9 cellular contexts compared by ENCODE assay signal in genomic region chr9:121599872-121600585, GRCh38. TPM values are rescaled to one million over a fixed set of nuclear protein-coding genes. Genes with fewer than 3 reads are reported as not detected.
DNase-seq lines count a peak whose midpoint lies in the region; ATAC-seq, FAIRE-seq and TF ChIP-seq lines count a peak whose summit lies in the region.
"Had no signal": no experiment of that assay in that cellular context is flagged by ENCODE, and none has a peak within 500 bp of the region (broad histone marks: within the 10 kb centered on the region; RNA-seq: fewer than 3 reads in every experiment).

No MANE protein-coding gene starts in this region.

- WGBS in A549 (ENCODE audit: missing lambda C conversion rate) = 14% methylated on average over 24 of the region's 25 CpGs
- 11% methylated on average over 17 of the region's 25 CpGs for WGBS in esophagus muscularis mucosa

- TF ChIP-seq CTCF in A549 (IDR thresholded peaks at IDR 0.05) (0 out of 3 replicates have a peak, but pooled peaks have one; percentile 6), esophagus muscularis mucosa (IDR thresholded peaks at IDR 0.05) (no peak), neural cell (IDR thresholded peaks at IDR 0.05; ENCODE audit: poor library complexity, severe bottlenecking) (no peak)

- H3K4me1 ChIP-seq in A549 (peaks cover 5% of the 10 kb centered on the region; the same call in 1 of the 3 replicates), esophagus muscularis mucosa (peaks cover 45 to 75% (median 67%) of the 10 kb centered on the region in 4 donors)

- no peak overlapping the region for H2AFZ ChIP-seq in neural cell (ENCODE audit: low read depth, low read length)

- H3K9me3 ChIP-seq in A549 (no peaks in the 10 kb centered on the region), MG63 (peaks cover 4% of the 10 kb centered on the region), esophagus muscularis mucosa (no peaks in the 10 kb centered on the region), neural cell (ENCODE audit: low read length) (peaks cover 11% of the 10 kb centered on the region)
- H3K9me3 ChIP-seq: mucosa of descending colon had no signal

- peaks cover 7% of the 10 kb centered on the region for H3K27me3 ChIP-seq in MG63
- H3K27me3 ChIP-seq in esophagus muscularis mucosa = no peaks in the 10 kb centered on the region
- peaks cover 36% of the 10 kb centered on the region for H3K27me3 ChIP-seq in neural cell (ENCODE audit: insufficient read depth, low read depth, low read length)

- H3F3A ChIP-seq in neural cell (ENCODE audit: insufficient read depth, low read length, poor library complexity, severe bottlenecking) = no peaks in the 10 kb centered on the region

- FAIRE-seq in A549 (lab: Jason Lieb, UNC) = no peak

- H3K79me2 ChIP-seq in neural cell (replicated peaks; ENCODE audit: insufficient read depth, low read length) = no peaks in the 10 kb centered on the region

- POLR2A ChIA-PET in A549 (lab: Yijun Ruan, JAX) = interaction anchor here (1.3 kb wide), 1 partner anchor 9 kb away, joined by 4 read pairs; no protein-coding TSS in a partner anchor

- peaks cover 0 to 3% of the 10 kb centered on the region in 2 donors for H3K9me3 Mint-ChIP-seq in effector memory CD8-positive, alpha-beta T cell

- CTCF ChIA-PET in A549 (lab: Yijun Ruan, JAX) = interaction anchor here (1.2 to 2.4 kb wide), 6 partner anchors 8 to 264 kb away, joined by 3 to 6 read pairs (median 4); no protein-coding TSS in a partner anchor

- intact Hi-C loops in esophagus muscularis mucosa (cut with DNase I) = loop anchor here (5.0 kb wide), 1 partner anchor 48 kb away; no protein-coding TSS in a partner anchor

- no peak overlapping the region for H3K27ac Mint-ChIP-seq in effector memory CD8-positive, alpha-beta T cell

- TF ChIP-seq POLR2A in A549 (IDR thresholded peaks at IDR 0.05; ENCODE audit: low read length) (no peak), esophagus muscularis mucosa (IDR thresholded peaks at IDR 0.05; ENCODE audit: low read depth) (no peak)

- TF ChIP-seq EP300 in A549 (IDR thresholded peaks at IDR 0.05) (no peak), esophagus muscularis mucosa (IDR thresholded peaks at IDR 0.05) (no peak), neural cell (conservative IDR thresholded peaks at IDR 0.05; ENCODE audit: poor library complexity, severe bottlenecking) (no peak)

- peak overlapping the region; percentile 38 for H3K9ac ChIP-seq in neural cell (ENCODE audit: low read length)

- H3K27ac ChIP-seq in A549 = peak overlapping the region; percentile 60 to 90
- H3K27ac ChIP-seq in esophagus muscularis mucosa (replicated peaks in 1 of 4) = peak overlapping the region; percentile 85 to 99 (median 92)
- no peak overlapping the region for H3K27ac ChIP-seq in neural cell (ENCODE audit: low read length)

- no peak overlapping the region for H3K4me3 Mint-ChIP-seq in effector memory CD8-positive, alpha-beta T cell

- H3K9me2 ChIP-seq in neural cell (ENCODE audit: insufficient read depth, low read length) = no peaks in the 10 kb centered on the region

- H3K4me1 Mint-ChIP-seq in effector memory CD8-positive, alpha-beta T cell (ENCODE audit: low read depth in 2 of 2) = peaks cover 0 to 6% of the 10 kb centered on the region in 2 donors

- no peaks in the 10 kb centered on the region for H4K20me1 ChIP-seq in neural cell (ENCODE audit: insufficient read depth)

- H3K4me2 ChIP-seq in A549 (peak overlapping the region; percentile 96), neural cell (ENCODE audit: low read length) (peak overlapping the region; percentile 14)

- ATAC-seq in A549 (peak; percentile 40 to 62; a peak in 5 of 6 replicates), HG03342 (IDR thresholded peaks at IDR 0.05; ENCODE audit: unreplicated experiment) (no peak), GM19452 (IDR thresholded peaks at IDR 0.05; ENCODE audit: unreplicated experiment) (no peak)
- ATAC-seq in effector memory CD8-positive, alpha-beta T cell (replicated peaks) = no peak

- DNase-seq in A549 (ENCODE audit: low read depth in 1 of 2, low spot score in 1 of 2) (peak in 1 of 2 experiments; percentile 48), MG63 (no peak), esophagus muscularis mucosa (ENCODE audit: extremely low spot score) (no peak), SIG-M5 (lab: John Stamatoyannopoulos, UW) (no peak)
- no peak for DNase-seq in effector memory CD8-positive, alpha-beta T cell

- TF ChIP-seq RAD21 in A549 (conservative IDR thresholded peaks at IDR 0.05 in 1 of 2, IDR thresholded peaks at IDR 0.05 in 1 of 2) (no peak), neural cell (conservative IDR thresholded peaks at IDR 0.05) (no peak)

- peaks cover 53 to 80% of the 10 kb centered on the region in 2 donors for H3K27me3 Mint-ChIP-seq in effector memory CD8-positive, alpha-beta T cell

- H3K36me3 Mint-ChIP-seq in effector memory CD8-positive, alpha-beta T cell (ENCODE audit: insufficient read depth) = no peaks in the 10 kb centered on the region

- peak overlapping the region; percentile 61 for H3K4me3 ChIP-seq in A549
- peak overlapping the region; percentile 48 for H3K4me3 ChIP-seq in MG63
- H3K4me3 ChIP-seq in esophagus muscularis mucosa = peak overlapping the region; percentile 61 to 82 (median 70)
- H3K4me3 ChIP-seq in neural cell (ENCODE audit: low read length) = peak overlapping the region; percentile 68
- H3K4me3 ChIP-seq: mucosa of descending colon had no signal

- no peaks in the 10 kb centered on the region for H3K36me3 ChIP-seq in MG63
- no peaks in the 10 kb centered on the region for H3K36me3 ChIP-seq in esophagus muscularis mucosa
- no peaks in the 10 kb centered on the region for H3K36me3 ChIP-seq in neural cell (ENCODE audit: insufficient read depth, low read length)

TF ChIP-seq in A549, 52 proteins besides CTCF, POLR2A, EP300 and RAD21:
- TF ChIP-seq, protein P1, sequence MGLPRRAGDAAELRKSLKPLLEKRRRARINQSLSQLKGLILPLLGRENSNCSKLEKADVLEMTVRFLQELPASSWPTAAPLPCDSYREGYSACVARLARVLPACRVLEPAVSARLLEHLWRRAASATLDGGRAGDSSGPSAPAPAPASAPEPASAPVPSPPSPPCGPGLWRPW (IDR thresholded peaks at IDR 0.05) = no peak
- TF ChIP-seq HOXB13 (CRISPR knock-in tag; IDR thresholded peaks at IDR 0.05; ENCODE audit: low read depth) (no peak), SMC3 (IDR thresholded peaks at IDR 0.05) (no peak), ZNF302 (CRISPR knock-in tag; IDR thresholded peaks at IDR 0.05) (no peak), HDAC2 (IDR thresholded peaks at IDR 0.05) (no peak; the same call in 1 of the 2 replicates)

TF ChIP-seq in neural cell, 6 proteins besides CTCF, POLR2A, EP300 and RAD21:
- peak; percentile 1 for TF ChIP-seq EZH2 (IDR thresholded peaks at IDR 0.05; ENCODE audit: borderline replicate concordance, insufficient read depth, low read length, poor library complexity, severe bottlenecking)
- no peak for TF ChIP-seq SMC3 (conservative IDR thresholded peaks at IDR 0.05; ENCODE audit: poor library complexity)
- TF ChIP-seq POLR2AphosphoS5 (IDR thresholded peaks at IDR 0.05) = no peak
TF ChIP-seq in neural cell: peak in this region for 1.

RNA-seq across cellular contexts. Expression of gene DAB2IP, which starts 51.4 kb away (rescaled TPM):
- 9.4 and 9.7 TPM in 2 replicates for polyA plus RNA-seq in A549 (2011; rRNA removed)
- polyA plus RNA-seq in A549 (2012; cell fraction: cytosol; rRNA removed) = 7.7 and 11.9 TPM in 2 replicates
- polyA plus RNA-seq in A549 (2012; cell fraction: nucleus; rRNA removed) = 13.1 and 17.3 TPM in 2 replicates
- polyA plus RNA-seq in A549 (2017; fragmentation: RNase III; extraction: RNeasy Plus Mini Kit Qiagen cat#74134 plus additional on column Dnase treatment) = 12.8 to 13.9 TPM (median 13.2 TPM) in 3 replicates
- polyA minus RNA-seq in A549 (2011; rRNA and poly(A)+ RNA removed) = 22.4 and 25.6 TPM in 2 replicates
- 6.8 and 7.3 TPM in 2 replicates for total RNA-seq in MG63 (2014; rRNA removed; shearing (Covaris generic); ENCODE audit: low replicate concordance)
- total RNA-seq in esophagus muscularis mucosa = 100 to 1,000 TPM in 1 of 4 donors, 10 to 100 TPM in 3; 41.7 to 102 (median 62.4) TPM
- 17.3 and 24.8 TPM in 2 replicates for polyA plus RNA-seq in neural cell
- polyA minus RNA-seq in neural cell = 29.0 and 31.4 TPM in 2 replicates

Comparison
In these comparisons a context has a peak if more than half of its experiments do, and no peak if none do; other contexts are left out.
1. ATAC-seq: peak in A549 (2 of 2); none in effector memory CD8-positive, alpha-beta T cell (single experiment), HG03342 (single experiment) and GM19452 (single experiment).
2. Peak in every context shown above with its lines, with median percentiles within 50 percentile points of each other: H3K4me3 ChIP-seq.